In genomic region chr15:25068696-25069095, GRCh38 we compare ENCODE assay signal across 23 cellular contexts.
"Had no signal": no experiment of that assay in that cellular context is flagged by ENCODE, and none has a peak within 500 bp of the region (broad histone marks: within the 10 kb centered on the region; RNA-seq: fewer than 3 reads in every experiment).

No MANE protein-coding gene starts in this region.

- H3K4me3 Mint-ChIP-seq: activated naive CD8-positive, alpha-beta T cell; activated T-cell treated with anti-CD3 and anti-CD28 coated beads, Interleukin-2, amount 50 U/mL, for 4 hours; mesothelial cell of epicardium; nephron; stimulated activated effector memory CD8-positive, alpha-beta T cell treated with anti-CD3 and anti-CD28 coated beads, Interleukin-12 subunit alpha, Interleukin-12 subunit beta, amount 100 ng/mL, for 72 hours; stimulated activated naive CD8-positive, alpha-beta T cell treated with anti-CD3 and anti-CD28 coated beads, Interleukin-15, amount 100 ng/mL, for 72 hours; T-helper 1 cell treated with Interleukin-12 subunit alpha and Interleukin-12 subunit beta and Interleukin-4 antibody, amounts not matched to agents 30 μg/mL and 1 μg/mL, for 36 hours; type B pancreatic cell; WTC11 had no signal

- H3K27ac Mint-ChIP-seq: activated naive CD8-positive, alpha-beta T cell; activated T-helper 2 cell treated with anti-CD3 and anti-CD28 coated beads, Interferon-gamma antibody, Interleukin-2, Interleukin-4, amounts not matched to agents 10 μg/mL and 5 μg/mL and 100 μg/mL, durations not matched to agents 14 hours and 24 hours and 36 hours; mesothelial cell of epicardium; nephron; stimulated activated effector memory CD8-positive, alpha-beta T cell treated with anti-CD3 and anti-CD28 coated beads, Interleukin-12 subunit alpha, Interleukin-12 subunit beta, amount 100 ng/mL, for 72 hours; stimulated activated naive CD8-positive, alpha-beta T cell treated with anti-CD3 and anti-CD28 coated beads, Interleukin-15, amount 100 ng/mL, for 72 hours; T-helper 1 cell treated with Interleukin-12 subunit alpha and Interleukin-12 subunit beta and Interleukin-4 antibody, amounts not matched to agents 30 μg/mL and 1 μg/mL, for 36 hours; type B pancreatic cell; WTC11 had no signal

- DNase-seq: activated CD8-positive, alpha-beta memory T cell treated with anti-CD3 and anti-CD28 coated beads for 24 hours; activated CD8-positive, alpha-beta memory T cell treated with anti-CD3 and anti-CD28 coated beads, Interleukin-2, amount 50 U/mL, for 4 hours; activated naive CD4-positive, alpha-beta T cell; activated T-cell treated with anti-CD3 and anti-CD28 coated beads, Interleukin-2, amount 50 U/mL, for 4 hours; central memory CD4-positive, alpha-beta T cell; colonic mucosa; heart right ventricle; small intestine; stimulated activated CD4-positive, alpha-beta T cell treated with anti-CD3 and anti-CD28 coated beads, Interleukin-2, amount 100 ng/mL, for 24 hours; stimulated activated naive CD8-positive, alpha-beta T cell treated with anti-CD3 and anti-CD28 coated beads, Interleukin-15, amount 100 ng/mL, for 72 hours; T1000; testis had no signal

- H3K4me3 ChIP-seq: colonic mucosa, heart right ventricle, pancreas, right lobe of liver, testis had no signal

- H3K9me3 ChIP-seq: testis had no signal

- H3K27ac ChIP-seq: colonic mucosa, heart right ventricle, pancreas, right lobe of liver, testis had no signal

- H3K4me1 ChIP-seq: colonic mucosa, heart right ventricle, pancreas, right lobe of liver, testis had no signal

- H3K27me3 Mint-ChIP-seq: activated naive CD8-positive, alpha-beta T cell; stimulated activated naive CD8-positive, alpha-beta T cell treated with anti-CD3 and anti-CD28 coated beads, Interleukin-15, amount 100 ng/mL, for 72 hours; type B pancreatic cell had no signal

- H3K4me1 Mint-ChIP-seq: mesothelial cell of epicardium; nephron; stimulated activated effector memory CD8-positive, alpha-beta T cell treated with anti-CD3 and anti-CD28 coated beads, Interleukin-12 subunit alpha, Interleukin-12 subunit beta, amount 100 ng/mL, for 72 hours; stimulated activated naive CD8-positive, alpha-beta T cell treated with anti-CD3 and anti-CD28 coated beads, Interleukin-15, amount 100 ng/mL, for 72 hours; WTC11 had no signal

- ATAC-seq: activated T-cell treated with anti-CD3 and anti-CD28 coated beads, Interleukin-2, amount 50 U/mL, for 4 hours; heart right ventricle; left lobe of liver; pancreas; right lobe of liver; stimulated activated effector memory CD8-positive, alpha-beta T cell treated with anti-CD3 and anti-CD28 coated beads, Interleukin-12 subunit alpha, Interleukin-12 subunit beta, amount 100 ng/mL, for 72 hours; stimulated activated naive CD8-positive, alpha-beta T cell treated with anti-CD3 and anti-CD28 coated beads, Interleukin-15, amount 100 ng/mL, for 72 hours; WTC11 had no signal

- H3K27me3 ChIP-seq: colonic mucosa, heart right ventricle, pancreas, right lobe of liver, testis had no signal
